In genomic region chr18:35026407-35027061, GRCh38 we compare ENCODE assay signal across 1 cellular context.
TF ChIP-seq lines count a peak whose summit lies in the region.

No MANE protein-coding gene starts in this region.

TF ChIP-seq in K562, 482 proteins besides CTCF, POLR2A, EP300 and RAD21 (continued from another document):
- TF ChIP-seq, protein P1, sequence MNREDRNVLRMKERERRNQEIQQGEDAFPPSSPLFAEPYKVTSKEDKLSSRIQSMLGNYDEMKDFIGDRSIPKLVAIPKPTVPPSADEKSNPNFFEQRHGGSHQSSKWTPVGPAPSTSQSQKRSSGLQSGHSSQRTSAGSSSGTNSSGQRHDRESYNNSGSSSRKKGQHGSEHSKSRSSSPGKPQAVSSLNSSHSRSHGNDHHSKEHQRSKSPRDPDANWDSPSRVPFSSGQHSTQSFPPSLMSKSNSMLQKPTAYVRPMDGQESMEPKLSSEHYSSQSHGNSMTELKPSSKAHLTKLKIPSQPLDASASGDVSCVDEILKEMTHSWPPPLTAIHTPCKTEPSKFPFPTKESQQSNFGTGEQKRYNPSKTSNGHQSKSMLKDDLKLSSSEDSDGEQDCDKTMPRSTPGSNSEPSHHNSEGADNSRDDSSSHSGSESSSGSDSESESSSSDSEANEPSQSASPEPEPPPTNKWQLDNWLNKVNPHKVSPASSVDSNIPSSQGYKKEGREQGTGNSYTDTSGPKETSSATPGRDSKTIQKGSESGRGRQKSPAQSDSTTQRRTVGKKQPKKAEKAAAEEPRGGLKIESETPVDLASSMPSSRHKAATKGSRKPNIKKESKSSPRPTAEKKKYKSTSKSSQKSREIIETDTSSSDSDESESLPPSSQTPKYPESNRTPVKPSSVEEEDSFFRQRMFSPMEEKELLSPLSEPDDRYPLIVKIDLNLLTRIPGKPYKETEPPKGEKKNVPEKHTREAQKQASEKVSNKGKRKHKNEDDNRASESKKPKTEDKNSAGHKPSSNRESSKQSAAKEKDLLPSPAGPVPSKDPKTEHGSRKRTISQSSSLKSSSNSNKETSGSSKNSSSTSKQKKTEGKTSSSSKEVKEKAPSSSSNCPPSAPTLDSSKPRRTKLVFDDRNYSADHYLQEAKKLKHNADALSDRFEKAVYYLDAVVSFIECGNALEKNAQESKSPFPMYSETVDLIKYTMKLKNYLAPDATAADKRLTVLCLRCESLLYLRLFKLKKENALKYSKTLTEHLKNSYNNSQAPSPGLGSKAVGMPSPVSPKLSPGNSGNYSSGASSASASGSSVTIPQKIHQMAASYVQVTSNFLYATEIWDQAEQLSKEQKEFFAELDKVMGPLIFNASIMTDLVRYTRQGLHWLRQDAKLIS (CRISPR knock-in tag; IDR thresholded peaks at IDR 0.05): no peak
- peak; percentile 88; the same call in 1 of the 2 replicates for TF ChIP-seq FOXJ2 (tag; IDR thresholded peaks at IDR 0.05)
- TF ChIP-seq THAP7 (CRISPR knock-in tag; IDR thresholded peaks at IDR 0.05): no peak
- TF ChIP-seq ARID2 (IDR thresholded peaks at IDR 0.05): peak; percentile 46; the same call in 1 of the 2 replicates
- TF ChIP-seq TCF7 (IDR thresholded peaks at IDR 0.05; ENCODE audit: borderline replicate concordance): no peak
- TF ChIP-seq, protein P2, sequence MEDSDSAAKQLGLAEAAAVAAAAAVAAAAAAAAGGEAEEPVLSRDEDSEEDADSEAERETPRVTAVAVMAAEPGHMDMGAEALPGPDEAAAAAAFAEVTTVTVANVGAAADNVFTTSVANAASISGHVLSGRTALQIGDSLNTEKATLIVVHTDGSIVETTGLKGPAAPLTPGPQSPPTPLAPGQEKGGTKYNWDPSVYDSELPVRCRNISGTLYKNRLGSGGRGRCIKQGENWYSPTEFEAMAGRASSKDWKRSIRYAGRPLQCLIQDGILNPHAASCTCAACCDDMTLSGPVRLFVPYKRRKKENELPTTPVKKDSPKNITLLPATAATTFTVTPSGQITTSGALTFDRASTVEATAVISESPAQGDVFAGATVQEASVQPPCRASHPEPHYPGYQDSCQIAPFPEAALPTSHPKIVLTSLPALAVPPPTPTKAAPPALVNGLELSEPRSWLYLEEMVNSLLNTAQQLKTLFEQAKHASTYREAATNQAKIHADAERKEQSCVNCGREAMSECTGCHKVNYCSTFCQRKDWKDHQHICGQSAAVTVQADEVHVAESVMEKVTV (CRISPR knock-in tag; IDR thresholded peaks at IDR 0.05): peak; percentile 62
- TF ChIP-seq BMI1 (IDR thresholded peaks at IDR 0.05; ENCODE audit: low read length): peak; percentile 36; the same call in 1 of the 2 replicates
- peak; percentile 29; the same call in 1 of the 2 replicates for TF ChIP-seq MXI1 (IDR thresholded peaks at IDR 0.05; ENCODE audit: low read depth, low read length)
- peak; percentile 55 for TF ChIP-seq MAFG (tag; conservative IDR thresholded peaks at IDR 0.05)
- TF ChIP-seq SMC3 (conservative IDR thresholded peaks at IDR 0.05; ENCODE audit: insufficient read depth, low read depth, low read length): peak; percentile 66; the same call in 1 of the 2 replicates
- TF ChIP-seq, protein P3, sequence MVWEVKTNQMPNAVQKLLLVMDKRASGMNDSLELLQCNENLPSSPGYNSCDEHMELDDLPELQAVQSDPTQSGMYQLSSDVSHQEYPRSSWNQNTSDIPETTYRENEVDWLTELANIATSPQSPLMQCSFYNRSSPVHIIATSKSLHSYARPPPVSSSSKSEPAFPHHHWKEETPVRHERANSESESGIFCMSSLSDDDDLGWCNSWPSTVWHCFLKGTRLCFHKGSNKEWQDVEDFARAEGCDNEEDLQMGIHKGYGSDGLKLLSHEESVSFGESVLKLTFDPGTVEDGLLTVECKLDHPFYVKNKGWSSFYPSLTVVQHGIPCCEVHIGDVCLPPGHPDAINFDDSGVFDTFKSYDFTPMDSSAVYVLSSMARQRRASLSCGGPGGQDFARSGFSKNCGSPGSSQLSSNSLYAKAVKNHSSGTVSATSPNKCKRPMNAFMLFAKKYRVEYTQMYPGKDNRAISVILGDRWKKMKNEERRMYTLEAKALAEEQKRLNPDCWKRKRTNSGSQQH (CRISPR knock-in tag; IDR thresholded peaks at IDR 0.05): no peak
- TF ChIP-seq RFX1 (IDR thresholded peaks at IDR 0.05): peak; percentile 86
TF ChIP-seq in K562: peak in this region for 15.
